Comparison of ENCODE assay signal across 10 cellular contexts in the genomic region with DNA sequence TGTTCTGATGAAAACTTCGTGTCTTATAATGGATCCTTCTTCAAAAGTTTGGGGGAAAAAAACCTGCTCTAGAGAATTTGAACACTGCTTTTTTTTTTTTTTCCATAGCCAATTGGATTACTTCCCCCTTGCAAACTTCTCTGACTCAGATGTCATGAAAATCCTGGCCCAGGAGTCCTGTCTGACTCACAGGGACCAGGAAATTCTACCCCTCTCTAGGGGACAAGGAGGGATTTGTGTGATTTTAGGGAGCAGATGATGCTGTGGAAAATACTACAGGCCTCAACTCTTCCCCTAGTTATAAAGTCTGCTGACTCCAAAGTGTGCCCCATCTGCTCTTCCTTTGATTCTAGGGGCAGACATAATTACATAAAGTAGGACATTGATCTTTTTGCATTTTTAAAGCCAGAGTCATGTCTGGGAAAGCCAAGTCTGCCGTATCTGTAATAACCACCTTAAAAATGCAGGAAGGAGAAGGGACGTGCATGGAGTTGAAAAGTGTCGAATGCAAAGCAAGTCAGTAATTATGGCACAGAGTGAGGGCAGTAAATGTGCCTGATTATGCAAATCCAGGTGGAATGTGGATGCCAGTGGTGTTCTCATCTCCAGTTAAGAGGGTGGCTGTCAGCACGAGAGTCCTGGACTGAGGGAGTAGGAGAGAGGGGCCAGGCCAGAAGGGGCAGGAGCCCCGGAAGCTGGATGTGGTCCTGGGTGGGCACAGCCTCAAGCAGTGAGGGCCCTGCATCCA.
DNase-seq lines count a peak whose midpoint lies in the region; ATAC-seq and TF ChIP-seq lines count a peak whose summit lies in the region.
"Had no signal": no experiment of that assay in that cellular context is flagged by ENCODE, and none has a peak within 500 bp of the region (broad histone marks: within the 10 kb centered on the region; RNA-seq: fewer than 3 reads in every experiment).

No MANE protein-coding gene starts in this region.

- no peaks in the 10 kb centered on the region for H3K36me3 ChIP-seq in neural progenitor cell

- H3K27me3 Mint-ChIP-seq in neural progenitor cell (ENCODE audit: insufficient read depth, low read depth) = peaks cover 4% of the 10 kb centered on the region
- no peaks in the 10 kb centered on the region for H3K27me3 Mint-ChIP-seq in activated naive CD4-positive, alpha-beta T cell treated with anti-CD3 and anti-CD28 coated beads, Interleukin-2, amount 10 ng/mL, durations not matched to agents 7 days and 5 days

- DNase-seq in ELR (ENCODE audit: low read depth) (peak; percentile 20), NCI-H524 (lab: John Stamatoyannopoulos, UW) (peak; percentile 77 to 93), epithelial cell of prostate (ENCODE audit: low read depth, low spot score) (no peak), neural progenitor cell (ENCODE audit: low spot score) (peak; percentile 56)
- no peak for DNase-seq in effector CD8-positive, alpha-beta T cell (lab: John Stamatoyannopoulos, UW)
- DNase-seq in activated CD4-positive, alpha-beta T cell treated with anti-CD3 and anti-CD28 coated beads, Interleukin-2, amount 50 U/mL, for 4 hours = no peak
- DNase-seq in activated naive CD4-positive, alpha-beta T cell treated with anti-CD3 and anti-CD28 coated beads, Interleukin-2, amount 10 ng/mL, durations not matched to agents 7 days and 5 days = no peak
- DNase-seq: anterior cingulate cortex, COR-L47 had no signal

- no peaks in the 10 kb centered on the region for H3K36me3 Mint-ChIP-seq in neural progenitor cell
- H3K36me3 Mint-ChIP-seq in activated naive CD4-positive, alpha-beta T cell treated with anti-CD3 and anti-CD28 coated beads, Interleukin-2, amount 10 ng/mL, durations not matched to agents 7 days and 5 days = no peaks in the 10 kb centered on the region

- H3K9me3 Mint-ChIP-seq in neural progenitor cell = peaks cover 8% of the 10 kb centered on the region
- H3K9me3 Mint-ChIP-seq in activated naive CD4-positive, alpha-beta T cell treated with anti-CD3 and anti-CD28 coated beads, Interleukin-2, amount 10 ng/mL, durations not matched to agents 7 days and 5 days = no peaks in the 10 kb centered on the region

- H3K79me2 ChIP-seq in neural progenitor cell (ENCODE audit: low read depth) = no peaks in the 10 kb centered on the region

- H3K27ac ChIP-seq in epithelial cell of prostate (peak overlapping the region; percentile 97), neural progenitor cell (no peak overlapping the region)

- no peak for TF ChIP-seq CTCF in neural progenitor cell (IDR thresholded peaks at IDR 0.05)

- H3K4me2 ChIP-seq in neural progenitor cell = no peak overlapping the region

- H3K4me3 ChIP-seq in neural progenitor cell = no peak overlapping the region

- CTCF ChIA-PET in activated naive CD4-positive, alpha-beta T cell treated with anti-CD3 and anti-CD28 coated beads, Interleukin-2, amount 10 ng/mL, durations not matched to agents 7 days and 5 days (lab: Charles Lee) = no interaction called here

- no peaks in the 10 kb centered on the region for H3K4me1 ChIP-seq in neural progenitor cell

- peaks cover 20% of the 10 kb centered on the region for H3K4me1 Mint-ChIP-seq in neural progenitor cell
- H3K4me1 Mint-ChIP-seq in activated naive CD4-positive, alpha-beta T cell treated with anti-CD3 and anti-CD28 coated beads, Interleukin-2, amount 10 ng/mL, durations not matched to agents 7 days and 5 days = no peaks in the 10 kb centered on the region

- no peaks in the 10 kb centered on the region for H3K27me3 ChIP-seq in neural progenitor cell

- no peak for ATAC-seq in HG02885 (IDR thresholded peaks at IDR 0.05; ENCODE audit: poor library complexity, unreplicated experiment)

- no peak overlapping the region for H3K4me3 Mint-ChIP-seq in neural progenitor cell
- H3K4me3 Mint-ChIP-seq in activated naive CD4-positive, alpha-beta T cell treated with anti-CD3 and anti-CD28 coated beads, Interleukin-2, amount 10 ng/mL, durations not matched to agents 7 days and 5 days = no peak overlapping the region

- H3F3A ChIP-seq in neural progenitor cell (ENCODE audit: low read depth) = no peaks in the 10 kb centered on the region

- no peak overlapping the region for H3K9ac ChIP-seq in neural progenitor cell

- no peaks in the 10 kb centered on the region for H4K20me1 ChIP-seq in neural progenitor cell (ENCODE audit: low read depth)

- H2AFZ ChIP-seq in neural progenitor cell (replicated peaks) = no peak overlapping the region

- no peaks in the 10 kb centered on the region for H3K9me3 ChIP-seq in neural progenitor cell (ENCODE audit: low read depth)

- H3K27ac Mint-ChIP-seq in neural progenitor cell = no peak overlapping the region
- H3K27ac Mint-ChIP-seq in activated naive CD4-positive, alpha-beta T cell treated with anti-CD3 and anti-CD28 coated beads, Interleukin-2, amount 10 ng/mL, durations not matched to agents 7 days and 5 days = no peak overlapping the region

Comparison
In these comparisons a context has a peak if more than half of its experiments do, and no peak if none do; other contexts are left out.
1. DNase-seq: peak in ELR (single experiment), NCI-H524 (2 of 2) and neural progenitor cell (single experiment); none in epithelial cell of prostate (single experiment), effector CD8-positive, alpha-beta T cell (single experiment), activated CD4-positive, alpha-beta T cell treated with anti-CD3 and anti-CD28 coated beads, Interleukin-2, amount 50 U/mL, for 4 hours (0 of 2) and activated naive CD4-positive, alpha-beta T cell treated with anti-CD3 and anti-CD28 coated beads, Interleukin-2, amount 10 ng/mL, durations not matched to agents 7 days and 5 days (single experiment).